In the genomic region with DNA sequence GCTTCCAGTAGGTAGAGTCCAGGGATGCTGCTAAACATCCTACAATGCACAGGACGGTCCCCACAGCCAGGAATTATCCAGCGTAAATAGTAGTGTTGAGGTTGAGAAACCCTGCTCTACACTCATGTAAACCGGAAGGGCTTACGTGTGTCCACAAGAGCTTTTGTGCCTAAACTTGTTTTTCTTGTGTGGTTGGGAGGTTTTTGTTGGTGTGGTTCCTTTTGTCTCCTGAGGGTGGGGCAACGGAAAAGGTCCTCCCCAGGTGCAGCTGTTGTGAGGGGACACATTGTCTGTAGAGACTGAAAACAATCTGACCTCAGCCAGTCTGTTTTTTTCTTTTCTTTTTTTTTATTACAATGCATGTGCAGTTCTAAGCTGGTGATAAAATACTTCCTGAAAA, we compare ENCODE assay signal across 10 cellular contexts.
DNase-seq lines count a peak whose midpoint lies in the region; ATAC-seq and TF ChIP-seq lines count a peak whose summit lies in the region.
"Had no signal": no experiment of that assay in that cellular context is flagged by ENCODE, and none has a peak within 500 bp of the region (broad histone marks: within the 10 kb centered on the region; RNA-seq: fewer than 3 reads in every experiment).

No MANE protein-coding gene starts in this region.

- no peaks in the 10 kb centered on the region for H3K27me3 ChIP-seq in uterus

- ATAC-seq in activated CD8-positive, alpha-beta memory T cell treated with anti-CD3 and anti-CD28 coated beads, Interleukin-2, amount 10 ng/mL, durations not matched to agents 7 days and 5 days: peak; percentile 71
- ATAC-seq in HG03159 (IDR thresholded peaks at IDR 0.05; ENCODE audit: unreplicated experiment) (peak; percentile 65), GM19035 (IDR thresholded peaks at IDR 0.05; ENCODE audit: unreplicated experiment) (no peak)
- peak; percentile 63 to 69 for ATAC-seq in stimulated activated naive B cell treated with anti-CD40 and anti-IgM and Interleukin-4, amounts not matched to agents 10 μg/mL and 1 μg/mL and 100 μg/mL, for 72 hours (replicated peaks)

- H3K9me3 Mint-ChIP-seq in activated CD8-positive, alpha-beta memory T cell treated with anti-CD3 and anti-CD28 coated beads, Interleukin-2, amount 10 ng/mL, durations not matched to agents 7 days and 5 days (ENCODE audit: low read depth): no peaks in the 10 kb centered on the region
- no peaks in the 10 kb centered on the region for H3K9me3 Mint-ChIP-seq in activated T-cell treated with anti-CD3 and anti-CD28 coated beads, Interleukin-2, amount 50 U/mL, for 24 hours
- H3K9me3 Mint-ChIP-seq in stimulated activated naive B cell treated with anti-CD40 and anti-IgM and Interleukin-4, amounts not matched to agents 10 μg/mL and 1 μg/mL and 100 μg/mL, for 72 hours: no peaks in the 10 kb centered on the region

- no peaks in the 10 kb centered on the region for H3K4me1 ChIP-seq in uterus

- H3K4me3 Mint-ChIP-seq in activated CD8-positive, alpha-beta memory T cell treated with anti-CD3 and anti-CD28 coated beads, Interleukin-2, amount 10 ng/mL, durations not matched to agents 7 days and 5 days: no peak overlapping the region
- H3K4me3 Mint-ChIP-seq in activated T-cell treated with anti-CD3 and anti-CD28 coated beads, Interleukin-2, amount 50 U/mL, for 24 hours: no peak overlapping the region
- peak overlapping the region in 1 of 2 donors; percentile 43 for H3K4me3 Mint-ChIP-seq in stimulated activated naive B cell treated with anti-CD40 and anti-IgM and Interleukin-4, amounts not matched to agents 10 μg/mL and 1 μg/mL and 100 μg/mL, for 72 hours

- no peaks in the 10 kb centered on the region for H3K9me3 ChIP-seq in uterus

- no peaks in the 10 kb centered on the region for H3K36me3 ChIP-seq in uterus

- H3K4me3 ChIP-seq in uterus: no peak overlapping the region
- H3K4me3 ChIP-seq: skin epidermis had no signal

- no peaks in the 10 kb centered on the region for H3K27me3 Mint-ChIP-seq in activated CD8-positive, alpha-beta memory T cell treated with anti-CD3 and anti-CD28 coated beads, Interleukin-2, amount 10 ng/mL, durations not matched to agents 7 days and 5 days
- H3K27me3 Mint-ChIP-seq in activated T-cell treated with anti-CD3 and anti-CD28 coated beads, Interleukin-2, amount 50 U/mL, for 24 hours: no peaks in the 10 kb centered on the region
- H3K27me3 Mint-ChIP-seq in stimulated activated naive B cell treated with anti-CD40 and anti-IgM and Interleukin-4, amounts not matched to agents 10 μg/mL and 1 μg/mL and 100 μg/mL, for 72 hours: no peaks in the 10 kb centered on the region

- H3K36me3 Mint-ChIP-seq in activated CD8-positive, alpha-beta memory T cell treated with anti-CD3 and anti-CD28 coated beads, Interleukin-2, amount 10 ng/mL, durations not matched to agents 7 days and 5 days: peaks cover 2% of the 10 kb centered on the region
- H3K36me3 Mint-ChIP-seq in activated T-cell treated with anti-CD3 and anti-CD28 coated beads, Interleukin-2, amount 50 U/mL, for 24 hours (ENCODE audit: low read depth): peaks cover 23% of the 10 kb centered on the region
- H3K36me3 Mint-ChIP-seq in stimulated activated naive B cell treated with anti-CD40 and anti-IgM and Interleukin-4, amounts not matched to agents 10 μg/mL and 1 μg/mL and 100 μg/mL, for 72 hours: peaks cover 5 to 32% of the 10 kb centered on the region in 2 donors

- TF ChIP-seq CTCF in uterus (IDR thresholded peaks at IDR 0.05): no peak

- TF ChIP-seq POLR2A in uterus (IDR thresholded peaks at IDR 0.05): no peak

- H3K4me1 Mint-ChIP-seq in activated CD8-positive, alpha-beta memory T cell treated with anti-CD3 and anti-CD28 coated beads, Interleukin-2, amount 10 ng/mL, durations not matched to agents 7 days and 5 days: peaks cover 38% of the 10 kb centered on the region
- peaks cover 90% of the 10 kb centered on the region for H3K4me1 Mint-ChIP-seq in activated T-cell treated with anti-CD3 and anti-CD28 coated beads, Interleukin-2, amount 50 U/mL, for 24 hours (ENCODE audit: low read depth)
- H3K4me1 Mint-ChIP-seq in stimulated activated naive B cell treated with anti-CD40 and anti-IgM and Interleukin-4, amounts not matched to agents 10 μg/mL and 1 μg/mL and 100 μg/mL, for 72 hours: peaks cover 66 to 96% of the 10 kb centered on the region in 2 donors

- intact Hi-C loops in uterus (cut with DNase I; ENCODE audit: low total_unique reads): no loop called here

- peak; percentile 68 for DNase-seq in activated CD8-positive, alpha-beta memory T cell treated with anti-CD3 and anti-CD28 coated beads, Interleukin-2, amount 10 ng/mL, durations not matched to agents 7 days and 5 days
- no peak for DNase-seq in activated CD8-positive, alpha-beta memory T cell treated with anti-CD3 and anti-CD28 coated beads, Interleukin-2, amount 50 U/mL, for 48 hours
- no peak for DNase-seq in activated T-cell treated with anti-CD3 and anti-CD28 coated beads, Interleukin-2, amount 50 U/mL, for 24 hours
- DNase-seq in stimulated activated naive B cell treated with anti-CD40 and anti-IgM and Interleukin-4, amounts not matched to agents 10 μg/mL and 1 μg/mL and 100 μg/mL, for 72 hours: peak; percentile 15
- DNase-seq in uterus: no peak
- DNase-seq in NCI-H2196 treated with DMSO at 0.1 percent for 48 hours (lab: John Stamatoyannopoulos, UW; ENCODE audit: unreplicated experiment): no peak

- peak overlapping the region; percentile 68 for H3K27ac Mint-ChIP-seq in activated CD8-positive, alpha-beta memory T cell treated with anti-CD3 and anti-CD28 coated beads, Interleukin-2, amount 10 ng/mL, durations not matched to agents 7 days and 5 days
- H3K27ac Mint-ChIP-seq in activated T-cell treated with anti-CD3 and anti-CD28 coated beads, Interleukin-2, amount 50 U/mL, for 24 hours: peak overlapping the region; percentile 87
- peak overlapping the region; percentile 84 for H3K27ac Mint-ChIP-seq in stimulated activated naive B cell treated with anti-CD40 and anti-IgM and Interleukin-4, amounts not matched to agents 10 μg/mL and 1 μg/mL and 100 μg/mL, for 72 hours

- H3K27ac ChIP-seq in uterus: no peak overlapping the region
- H3K27ac ChIP-seq: C4-2B had no signal

- CTCF ChIA-PET in activated CD8-positive, alpha-beta memory T cell treated with anti-CD3 and anti-CD28 coated beads, Interleukin-2, amount 10 ng/mL, durations not matched to agents 7 days and 5 days (lab: Charles Lee): interaction anchor here (0.8 to 1.9 kb wide), 9 partner anchors 17 to 231 kb away, joined by 3 to 6 read pairs (median 4); no protein-coding TSS in a partner anchor

Comparison
In these comparisons a context has a peak if more than half of its experiments do, and no peak if none do; other contexts are left out.
1. DNase-seq: peak in activated CD8-positive, alpha-beta memory T cell treated with anti-CD3 and anti-CD28 coated beads, Interleukin-2, amount 10 ng/mL, durations not matched to agents 7 days and 5 days (single experiment) and stimulated activated naive B cell treated with anti-CD40 and anti-IgM and Interleukin-4, amounts not matched to agents 10 μg/mL and 1 μg/mL and 100 μg/mL, for 72 hours (single experiment); none in activated CD8-positive, alpha-beta memory T cell treated with anti-CD3 and anti-CD28 coated beads, Interleukin-2, amount 50 U/mL, for 48 hours (single experiment), activated T-cell treated with anti-CD3 and anti-CD28 coated beads, Interleukin-2, amount 50 U/mL, for 24 hours (single experiment), uterus (0 of 2) and NCI-H2196 treated with DMSO at 0.1 percent for 48 hours (single experiment).
2. Peak in every context shown above with its lines, with median percentiles within 50 percentile points of each other: H3K27ac Mint-ChIP-seq.